ENCODE assay signal across 8 cellular contexts in genomic region chr3:127589600-127590281, GRCh38. TPM values are rescaled to one million over a fixed set of nuclear protein-coding genes. Genes with fewer than 3 reads are reported as not detected.
DNase-seq lines count a peak whose midpoint lies in the region; ATAC-seq, FAIRE-seq and TF ChIP-seq lines count a peak whose summit lies in the region.

No MANE protein-coding gene starts in this region.

- H3K27ac ChIP-seq in angular gyrus (ENCODE audit: low read depth, low read length) (peak overlapping the region; percentile 79), small intestine (ENCODE audit: low read depth in 1 of 2, low read length in 1 of 2) (peak overlapping the region; percentile 90 to 97)

- peak overlapping the region; percentile 85 for H3K4me3 ChIP-seq in AG04449 (ENCODE audit: low read depth, low read length)
- H3K4me3 ChIP-seq in iPS-15b (ENCODE audit: low read depth, low read length) = peak overlapping the region; percentile 79
- H3K4me3 ChIP-seq in small intestine (ENCODE audit: low read depth in 1 of 2, low read length in 2 of 2) = peak overlapping the region; percentile 71 to 83

- H3K4me1 ChIP-seq in iPS-15b (ENCODE audit: control insufficient read depth, insufficient read depth, low read length) = peaks cover 9% of the 10 kb centered on the region
- peaks cover 7 to 9% of the 10 kb centered on the region in 2 donors for H3K4me1 ChIP-seq in small intestine (ENCODE audit: control insufficient read depth in 2 of 2, insufficient read depth in 1 of 2, low read depth in 1 of 2, low read length in 1 of 2)

- DNase-seq in AG04449 (ENCODE audit: low read depth, low spot score) (no peak), HuH-7.5 (ENCODE audit: low spot score) (peak; percentile 38), small intestine (peak; percentile 25), NCI-H1694 treated with DMSO at 0.1 percent for 48 hours (lab: John Stamatoyannopoulos, UW) (no peak), H4 (ENCODE audit: low spot score) (no peak)

- H3K36me3 ChIP-seq in iPS-15b (ENCODE audit: control insufficient read depth, insufficient read depth, low read length) = peaks cover 4% of the 10 kb centered on the region
- H3K36me3 ChIP-seq in small intestine (ENCODE audit: control insufficient read depth in 2 of 2, insufficient read depth in 2 of 2, low read length in 2 of 2) = no peaks in the 10 kb centered on the region

- POLR2A ChIA-PET in AG04449 (lab: Yijun Ruan, JAX) = interaction anchor here (0.6 to 1.4 kb wide), 2 partner anchors 14 to 430 kb away, joined by 3 to 4 read pairs; no protein-coding TSS in a partner anchor

- FAIRE-seq in small intestine (lab: Jason Lieb, UNC) = no peak

- no peak for TF ChIP-seq CTCF in AG04449 (IDR thresholded peaks at IDR 0.05; ENCODE audit: insufficient read depth, low read length, missing control alignments)

- CTCF ChIA-PET in AG04449 (lab: Yijun Ruan, JAX) = interaction anchor here (0.9 to 8.8 kb wide), 4 partner anchors 9 to 107 kb away, joined by 3 to 80 read pairs (median 4); no protein-coding TSS in a partner anchor

- no peaks in the 10 kb centered on the region for H3K27me3 ChIP-seq in iPS-15b (ENCODE audit: control insufficient read depth, insufficient read depth, low read length)
- H3K27me3 ChIP-seq in small intestine (ENCODE audit: control insufficient read depth in 2 of 2, insufficient read depth in 2 of 2, low read length in 2 of 2) = no peaks in the 10 kb centered on the region

- H3K9ac ChIP-seq in iPS-15b (ENCODE audit: low read depth, low read length) = peak overlapping the region; percentile 83

- WGBS in small intestine, 3 donors = 0 to 1% (median 1%) methylated on average over 37 to 56 of the region's 56 CpGs

- no peaks in the 10 kb centered on the region for H3K9me3 ChIP-seq in iPS-15b (ENCODE audit: control insufficient read depth, insufficient read depth, low read length)
- no peaks in the 10 kb centered on the region for H3K9me3 ChIP-seq in small intestine (ENCODE audit: control insufficient read depth, low read depth)

- ATAC-seq in GM18909 (IDR thresholded peaks at IDR 0.05; ENCODE audit: poor library complexity, unreplicated experiment) = peak; percentile 3

RNA-seq across cellular contexts. Expression of gene TPRA1, which starts 0.8 kb away (rescaled TPM):
- polyA plus RNA-seq in small intestine = 10 to 100 TPM; 23.7 to 25.9 (median 25.4) TPM
- 42.7 and 54.0 TPM in 2 replicates for total RNA-seq in H4 (2014; rRNA removed; shearing (Covaris generic))

RNA-seq across cellular contexts. Expression of gene MCM2, which starts 8.5 kb away (rescaled TPM):
- polyA plus RNA-seq in small intestine = 10 to 100 TPM in 1 of 3 donors, 1 to 10 TPM in 2; 2.2 to 22.7 (median 4.3) TPM
- total RNA-seq in H4 (2014; rRNA removed; shearing (Covaris generic)) = 114 and 136 TPM in 2 replicates

RNA-seq across cellular contexts. Expression of gene PODXL2, which starts 39.2 kb away (rescaled TPM):
- polyA plus RNA-seq in small intestine = 10 to 100 TPM in 1 of 3 donors, 1 to 10 TPM in 2; 1.6 to 17.0 (median 3.8) TPM
- 13.0 and 15.8 TPM in 2 replicates for total RNA-seq in H4 (2014; rRNA removed; shearing (Covaris generic))

Comparison
In these comparisons a context has a peak if more than half of its experiments do, and no peak if none do; other contexts are left out.
1. DNase-seq: peak in HuH-7.5 (single experiment) and small intestine (single experiment); none in AG04449 (single experiment), NCI-H1694 treated with DMSO at 0.1 percent for 48 hours (single experiment) and H4 (single experiment).
2. Peak in every context shown above with its lines, with median percentiles within 50 percentile points of each other: H3K4me3 ChIP-seq.